Comparison of ENCODE assay signal across 16 cellular contexts in genomic region chr5:158807947-158808346, GRCh38.
A peak's percentile ranks its signal among the peaks of the same experiment; 100 is the strongest.
DNase-seq lines count a peak whose midpoint lies in the region; ATAC-seq, FAIRE-seq and TF ChIP-seq lines count a peak whose summit lies in the region.
"Had no signal": no experiment of that assay in that cellular context is flagged by ENCODE, and none has a peak within 500 bp of the region (broad histone marks: within the 10 kb centered on the region; RNA-seq: fewer than 3 reads in every experiment).

No MANE protein-coding gene starts in this region.

- no TSS peak for BruUV-seq in GM12878 (replicated peaks; lab: Mats Ljungman, UMichigan)
- no TSS peak for BruUV-seq in HepG2 (replicated peaks; lab: Mats Ljungman, UMichigan)

- no peaks in the 10 kb centered on the region for H3K9me3 Mint-ChIP-seq in IgD-negative memory B cell

- H3K9ac ChIP-seq in GM12878 (ENCODE audit: control insufficient read depth, insufficient read depth, low read length), result no peak overlapping the region
- H3K9ac ChIP-seq in HepG2 (ENCODE audit: insufficient read depth, low read depth, low read length), result no peak overlapping the region
- no peak overlapping the region for H3K9ac ChIP-seq in SK-N-SH

- H4K20me1 ChIP-seq in GM12878 (ENCODE audit: control insufficient read depth, insufficient read depth) (no peaks in the 10 kb centered on the region), HepG2 (ENCODE audit: insufficient read depth, low read length) (no peaks in the 10 kb centered on the region), SK-N-SH (ENCODE audit: insufficient read depth) (no peaks in the 10 kb centered on the region)

- H3K79me2 ChIP-seq in GM12878 (ENCODE audit: control insufficient read depth, insufficient read depth, low read length) (no peaks in the 10 kb centered on the region), HepG2 (ENCODE audit: insufficient read depth, low read length) (no peaks in the 10 kb centered on the region), SK-N-SH (ENCODE audit: insufficient read depth) (no peaks in the 10 kb centered on the region)

- RAD21 ChIA-PET in GM12878 (lab: Charles Lee; ENCODE audit: unreplicated experiment), result interaction anchor here (0.5 kb wide), 1 partner anchor 12 kb away, joined by 3 read pairs; no protein-coding TSS in a partner anchor

- TF ChIP-seq POLR2A in GM12878 (IDR thresholded peaks at IDR 0.05; ENCODE audit: low read depth, low read length), result no peak
- no peak for TF ChIP-seq POLR2A in HepG2 (IDR thresholded peaks at IDR 0.05; ENCODE audit: insufficient read depth in 1 of 2, low read depth in 2 of 2, low read length in 2 of 2)

- no peaks in the 10 kb centered on the region for H3K27me3 Mint-ChIP-seq in IgD-negative memory B cell

- H3K9me3 ChIP-seq in GM12878 (replicated peaks; ENCODE audit: control insufficient read depth, insufficient read depth, low read length) (no peaks in the 10 kb centered on the region), HepG2 (ENCODE audit: low read length) (no peaks in the 10 kb centered on the region), SK-N-SH (no peaks in the 10 kb centered on the region)
- H3K9me3 ChIP-seq: thoracic aorta had no signal

- no peak overlapping the region for H3K4me3 ChIP-seq in AG10803 (ENCODE audit: low read length)
- no peak overlapping the region for H3K4me3 ChIP-seq in GM12878
- H3K4me3 ChIP-seq in HepG2 (replicated peaks in 1 of 3; ENCODE audit: insufficient read depth in 1 of 3, low read depth in 2 of 3, low read length in 3 of 3), result no peak overlapping the region
- no peak overlapping the region for H3K4me3 ChIP-seq in SK-N-SH (ENCODE audit: low read depth in 2 of 2, low read length in 1 of 2)
- H3K4me3 ChIP-seq: coronary artery, thoracic aorta had no signal

- POLR2A ChIA-PET in GM12878 (lab: Charles Lee), result interaction anchor here (1.5 kb wide), 1 partner anchor 10 kb away, joined by 3 read pairs; no protein-coding TSS in a partner anchor
- POLR2A ChIA-PET in HepG2 (lab: Yijun Ruan, JAX), result no interaction called here
- POLR2A ChIA-PET in SK-N-SH (lab: Yijun Ruan, JAX), result no interaction called here

- 0 out of 3 replicates have a peak, but pooled peaks have one; percentile 13 for ATAC-seq in GM12878
- ATAC-seq in HepG2, result no peak
- no peak for ATAC-seq in HG03108 (IDR thresholded peaks at IDR 0.05; ENCODE audit: unreplicated experiment)
- ATAC-seq: left colon had no signal

- no peaks in the 10 kb centered on the region for H3K9me2 ChIP-seq in SK-N-SH

- peak overlapping the region; percentile 68 to 99 (median 76) for H3K27ac Mint-ChIP-seq in IgD-negative memory B cell

- H3K4me2 ChIP-seq in GM12878 (ENCODE audit: control insufficient read depth, insufficient read depth), result no peak overlapping the region
- no peak overlapping the region for H3K4me2 ChIP-seq in HepG2 (ENCODE audit: low read depth, low read length)
- H3K4me2 ChIP-seq in SK-N-SH, result no peak overlapping the region

- H3K4me1 ChIP-seq in GM12878 (ENCODE audit: control insufficient read depth, insufficient read depth, low read length), result peaks cover 7% of the 10 kb centered on the region; the same call in 1 of the 2 replicates
- H3K4me1 ChIP-seq in HepG2 (ENCODE audit: insufficient read depth, low read length), result no peaks in the 10 kb centered on the region
- peaks cover 0 to 9% of the 10 kb centered on the region in 2 experiments; a peak in 2 of 4 replicates for H3K4me1 ChIP-seq in SK-N-SH (ENCODE audit: control insufficient read depth in 1 of 2, insufficient read depth in 2 of 2, low read depth in 1 of 2, low read length in 1 of 2)

- DNase-seq in AG10803 (ENCODE audit: low read depth), result peak; percentile 19
- no peak for DNase-seq in GM12878 (ENCODE audit: low read depth, low spot score)
- no peak for DNase-seq in HepG2 (ENCODE audit: low spot score)
- no peak for DNase-seq in SK-N-SH
- DNase-seq in GM10266 (ENCODE audit: extremely low spot score), result no peak
- no peak for DNase-seq in NAMALWA (ENCODE audit: low spot score)
- DNase-seq: activated CD4-positive, CD25-positive, alpha-beta regulatory T cell; activated gamma-delta T cell; aorta; left colon; NCI-H1092 treated with DMSO at 0.1 percent for 48 hours; NCI-H2227 treated with DMSO at 0.1 percent for 48 hours had no signal

- CTCF ChIA-PET in GM12878 (lab: Yijun Ruan, JAX) (interaction anchor here (0.7 to 1.8 kb wide), 3 partner anchors 11 to 131 kb away, joined by 3 to 6 read pairs (median 3); no protein-coding TSS in a partner anchor), HepG2 (lab: Yijun Ruan, JAX; ENCODE audit: low intra/inter-chr PET ratio, low total read pairs) (no interaction called here), SK-N-SH (lab: Yijun Ruan, JAX) (interaction anchor here (0.6 to 2.0 kb wide), 5 partner anchors 22 to 324 kb away, joined by 3 to 5 read pairs (median 3); no protein-coding TSS in a partner anchor)

- in situ Hi-C loops in GM12878 (cut with MboI), result no loop called here
- in situ Hi-C loops in HepG2 (cut with HindIII; ENCODE audit: extremely low pct_ligation_motif_present, low pct_unique_long_range_greater_than_20kb), result no loop called here

- H2AFZ ChIP-seq in GM12878 (ENCODE audit: control insufficient read depth, low read depth, low read length) (no peak overlapping the region), HepG2 (ENCODE audit: low read length) (no peak overlapping the region), SK-N-SH (ENCODE audit: low read depth) (no peak overlapping the region)

- no peaks in the 10 kb centered on the region for H3F3A ChIP-seq in SK-N-SH (replicated peaks; ENCODE audit: insufficient read depth)

- FAIRE-seq in GM12878 (lab: Jason Lieb, UNC) (no peak), HepG2 (lab: Jason Lieb, UNC) (no peak)

- WGBS in GM12878 (ENCODE audit: insufficient coverage, insufficient replicate concordance, low lambda C conversion rate, missing lambda C conversion rate), result 50% methylated on average over 5 of the region's 5 CpGs
- 21% methylated on average over 5 of the region's 5 CpGs for WGBS in HepG2 (ENCODE audit: low lambda C conversion rate)
- WGBS in SK-N-SH (ENCODE audit: low lambda C conversion rate), result 71% methylated on average over 5 of the region's 5 CpGs

- SMC1A ChIA-PET in GM12878 (lab: Charles Lee; ENCODE audit: uncharacterized antibody, unreplicated experiment), result interaction anchor here (1.0 to 3.1 kb wide), 7 partner anchors 9 to 67 kb away, joined by 3 to 8 read pairs (median 6); no protein-coding TSS in a partner anchor

- H3K36me3 Mint-ChIP-seq in IgD-negative memory B cell, result peaks cover 9% of the 10 kb centered on the region

- H3K4me3 Mint-ChIP-seq in IgD-negative memory B cell, result peak overlapping the region in 1 of 4 donors; percentile 64

- H3K27me3 ChIP-seq in GM12878 (replicated peaks in 1 of 2; ENCODE audit: control insufficient read depth in 2 of 2, insufficient read depth in 2 of 2, low read length in 1 of 2), result no peaks in the 10 kb centered on the region
- no peaks in the 10 kb centered on the region; a peak in 1 of 5 replicates for H3K27me3 ChIP-seq in HepG2 (ENCODE audit: control insufficient read depth in 1 of 2, insufficient read depth in 2 of 2, low read length in 2 of 2)
- H3K27me3 ChIP-seq in SK-N-SH (ENCODE audit: insufficient read depth), result no peaks in the 10 kb centered on the region

- intact Hi-C loops in GM12878 (cut with micrococcal nuclease; ENCODE audit: unreplicated experiment) (no loop called here), HepG2 (cut with micrococcal nuclease; ENCODE audit: unreplicated experiment) (no loop called here)

- TF ChIP-seq CTCF in AG10803 (conservative IDR thresholded peaks at IDR 0.05; ENCODE audit: low read length), result no peak
- no peak for TF ChIP-seq CTCF in GM12878 (IDR thresholded peaks at IDR 0.05 in 2 of 3, conservative IDR thresholded peaks at IDR 0.05 in 1 of 3; ENCODE audit: control insufficient read depth in 2 of 3, extremely low read depth in 1 of 3, insufficient read depth in 1 of 3, low read depth in 3 of 3, low read length in 3 of 3)
- no peak for TF ChIP-seq CTCF in HepG2 (CRISPR knock-in tag; IDR thresholded peaks at IDR 0.05)
- no peak for TF ChIP-seq CTCF in SK-N-SH (IDR thresholded peaks at IDR 0.05)
- TF ChIP-seq CTCF in GM10266 (IDR thresholded peaks at IDR 0.05; ENCODE audit: control insufficient read depth, insufficient read depth, low read depth, missing control alignments), result no peak

- H3K36me3 ChIP-seq in GM12878 (ENCODE audit: control insufficient read depth in 2 of 2, insufficient read depth in 2 of 2, low read length in 1 of 2) (no peaks in the 10 kb centered on the region), HepG2 (replicated peaks in 1 of 2; ENCODE audit: control insufficient read depth in 1 of 2, insufficient read depth in 2 of 2, low read length in 2 of 2) (no peaks in the 10 kb centered on the region), SK-N-SH (replicated peaks in 1 of 2; ENCODE audit: control insufficient read depth in 1 of 2, insufficient read depth in 2 of 2, low read length in 1 of 2) (no peaks in the 10 kb centered on the region)
- H3K36me3 ChIP-seq: thoracic aorta had no signal

- TF ChIP-seq EP300 in GM12878 (IDR thresholded peaks at IDR 0.05; ENCODE audit: borderline replicate concordance in 1 of 2, control insufficient read depth in 1 of 2, low read depth in 2 of 2, low read length in 2 of 2) (no peak), HepG2 (IDR thresholded peaks at IDR 0.05; ENCODE audit: low read depth in 2 of 2, low read length in 2 of 2) (no peak), HepG2 (CRISPR knock-in tag; IDR thresholded peaks at IDR 0.05; ENCODE audit: borderline replicate concordance) (no peak), SK-N-SH (IDR thresholded peaks at IDR 0.05; ENCODE audit: borderline replicate concordance in 1 of 2, low read depth in 1 of 2, low read length in 1 of 2) (no peak)

- no peak overlapping the region for H3K27ac ChIP-seq in GM12878 (ENCODE audit: control insufficient read depth, insufficient read depth)
- H3K27ac ChIP-seq in HepG2 (ENCODE audit: extremely low read length, insufficient read depth, low read length), result no peak overlapping the region
- no peak overlapping the region for H3K27ac ChIP-seq in SK-N-SH (ENCODE audit: low read depth in 2 of 2, low read length in 1 of 2)

- H3K4me1 Mint-ChIP-seq in IgD-negative memory B cell, result peaks cover 51 to 77% (median 65%) of the 10 kb centered on the region in 3 donors

- TF ChIP-seq RAD21 in GM12878 (IDR thresholded peaks at IDR 0.05; ENCODE audit: insufficient read depth, low read depth, low read length), result no peak
- no peak for TF ChIP-seq RAD21 in HepG2 (CRISPR knock-in tag; IDR thresholded peaks at IDR 0.05)
- TF ChIP-seq RAD21 in SK-N-SH (IDR thresholded peaks at IDR 0.05; ENCODE audit: low read length), result no peak

TF ChIP-seq in GM12878, 131 proteins besides CTCF, POLR2A, EP300 and RAD21 (continues in another document):
- no peak for TF ChIP-seq MTA2 (IDR thresholded peaks at IDR 0.05; ENCODE audit: low read depth)

TF ChIP-seq in HepG2, 621 proteins besides CTCF, POLR2A, EP300 and RAD21:
- TF ChIP-seq CREB1 (IDR thresholded peaks at IDR 0.05) (peak; percentile 69), CREB1 (CRISPR knock-in tag; IDR thresholded peaks at IDR 0.05) (no peak), HIVEP1 (CRISPR knock-in tag; IDR thresholded peaks at IDR 0.05) (no peak)
TF ChIP-seq in HepG2: peak in this region for 1.

TF ChIP-seq in SK-N-SH, 30 proteins besides CTCF, POLR2A, EP300 and RAD21 (continues in another document):
- TF ChIP-seq FOXJ3 (CRISPR knock-in tag; IDR thresholded peaks at IDR 0.05) (no peak), CHD2 (IDR thresholded peaks at IDR 0.05; ENCODE audit: low read length, partially characterized antibody) (no peak), YY1 (IDR thresholded peaks at IDR 0.05; ENCODE audit: low read depth) (no peak), GABPA (IDR thresholded peaks at IDR 0.05; ENCODE audit: low read depth) (no peak)
